Comparison of ENCODE assay signal across 28 cellular contexts in genomic region chr3:42758126-42758525, GRCh38. TPM values are rescaled to one million over a fixed set of nuclear protein-coding genes. Genes with fewer than 3 reads are reported as not detected.
"Had no signal": no experiment of that assay in that cellular context is flagged by ENCODE, and none has a peak within 500 bp of the region (broad histone marks: within the 10 kb centered on the region; RNA-seq: fewer than 3 reads in every experiment).

No MANE protein-coding gene starts in this region.

- H3K4me1 ChIP-seq: parathyroid adenoma, psoas muscle, testis had no signal

- H3K36me3 ChIP-seq: heart right ventricle, lower lobe of right lung, right lobe of liver, stomach, thyroid gland, upper lobe of right lung had no signal

- H3K4me1 Mint-ChIP-seq: naive B cell, natural killer cell had no signal

- H3K27ac Mint-ChIP-seq: mesothelial cell of epicardium; naive B cell; natural killer cell; stimulated activated naive B cell treated with anti-CD40 and anti-IgM and Interleukin-4, amounts not matched to agents 10 μg/mL and 1 μg/mL and 100 μg/mL, for 72 hours had no signal

- H3K4me3 ChIP-seq: heart right ventricle, hepatocyte, lower lobe of right lung, psoas muscle, right lobe of liver, smooth muscle cell, stomach, testis, thyroid gland, upper lobe of right lung had no signal

- H3K4me3 Mint-ChIP-seq: mesothelial cell of epicardium; naive B cell; natural killer cell; stimulated activated naive B cell treated with anti-CD40 and anti-IgM and Interleukin-4, amounts not matched to agents 10 μg/mL and 1 μg/mL and 100 μg/mL, for 72 hours had no signal

- H3K27me3 ChIP-seq: heart right ventricle, hepatocyte, right lobe of liver, stomach, testis, thyroid gland, upper lobe of right lung had no signal

- H3K36me3 Mint-ChIP-seq: mesothelial cell of epicardium; naive B cell; natural killer cell; stimulated activated naive B cell treated with anti-CD40 and anti-IgM and Interleukin-4, amounts not matched to agents 10 μg/mL and 1 μg/mL and 100 μg/mL, for 72 hours had no signal

- DNase-seq: heart right ventricle; islet precursor cell; lower lobe of right lung; mammary epithelial cell; mesenchymal stem cell; naive B cell; natural killer cell; nucleus accumbens; psoas muscle; stimulated activated CD4-positive, alpha-beta T cell treated with anti-CD3 and anti-CD28 coated beads, Interleukin-1b, Interleukin-23, amount 100 ng/mL, for 48 hours; stimulated activated CD4-positive, alpha-beta T cell treated with anti-CD3 and anti-CD28 coated beads, Interleukin-2, amount 100 ng/mL, for 48 hours; stimulated activated CD4-positive, alpha-beta T cell treated with anti-CD3 and anti-CD28 coated beads, Interleukin-4, amount 100 ng/mL, for 4 hours; stimulated activated naive B cell treated with anti-CD40 and anti-IgM and Interleukin-4, amounts not matched to agents 10 μg/mL and 1 μg/mL and 100 μg/mL, for 72 hours; stimulated activated naive CD8-positive, alpha-beta T cell treated with anti-CD3 and anti-CD28 coated beads, Interleukin-15, Interleukin-2, amounts not matched to agents 100 U/mL and 50 U/mL, for 24 hours; stomach; testis; thyroid gland; trophoblast cell; upper lobe of right lung had no signal

- ATAC-seq: heart right ventricle; lower lobe of right lung; natural killer cell; psoas muscle; right lobe of liver; stimulated activated naive B cell treated with anti-CD40 and anti-IgM and Interleukin-4, amounts not matched to agents 10 μg/mL and 1 μg/mL and 100 μg/mL, for 72 hours; stimulated activated naive CD8-positive, alpha-beta T cell treated with anti-CD3 and anti-CD28 coated beads, Interleukin-15, Interleukin-2, amounts not matched to agents 100 U/mL and 50 U/mL, for 24 hours; upper lobe of right lung had no signal

- H3K27ac ChIP-seq: heart right ventricle, hepatocyte, lower lobe of right lung, parathyroid adenoma, psoas muscle, right lobe of liver, stomach, testis, thyroid gland, upper lobe of right lung had no signal

- H3K9me3 Mint-ChIP-seq: mesothelial cell of epicardium; naive B cell; natural killer cell; stimulated activated naive B cell treated with anti-CD40 and anti-IgM and Interleukin-4, amounts not matched to agents 10 μg/mL and 1 μg/mL and 100 μg/mL, for 72 hours had no signal

- H3K9me3 ChIP-seq: heart right ventricle, lower lobe of right lung, psoas muscle, right lobe of liver, stomach, testis, thyroid gland, upper lobe of right lung had no signal

RNA-seq across cellular contexts. Expression of gene CCDC13, which starts 14.9 kb away (rescaled TPM):
- total RNA-seq: skeletal muscle tissue, smooth muscle cell had no signal

RNA-seq across cellular contexts. Expression of gene HHATL, which starts 55.5 kb away (rescaled TPM):
- total RNA-seq: hepatocyte, kidney epithelial cell, mammary epithelial cell, mesothelial cell of epicardium, mononuclear cell, natural killer cell, osteocyte, smooth muscle cell, stomach, upper lobe of right lung had no signal
